12 cellular contexts compared by ENCODE assay signal in genomic region chr2:62149708-62150107, GRCh38. TPM values are rescaled to one million over a fixed set of nuclear protein-coding genes. Genes with fewer than 3 reads are reported as not detected.
DNase-seq lines count a peak whose midpoint lies in the region; ATAC-seq, FAIRE-seq and TF ChIP-seq lines count a peak whose summit lies in the region.
"Had no signal": no experiment of that assay in that cellular context is flagged by ENCODE, and none has a peak within 500 bp of the region (broad histone marks: within the 10 kb centered on the region; RNA-seq: fewer than 3 reads in every experiment).

No MANE protein-coding gene starts in this region.

- no peak overlapping the region for H2BK120ac ChIP-seq in H9 (ENCODE audit: low read depth, low read length, poor library complexity, severe bottlenecking)

- H2BK12ac ChIP-seq in H9 (ENCODE audit: insufficient read length, low read depth, low read length), result no peak overlapping the region

- no peak overlapping the region for H4K5ac ChIP-seq in H9 (ENCODE audit: insufficient read length, low read depth, low read length)

- DNase-seq in BE2C, result peak; percentile 67
- DNase-seq in HTR-8/SVneo (ENCODE audit: insufficient read length, low spot score), result peak; percentile 51
- peak; percentile 96 for DNase-seq in mammary epithelial cell
- peak; percentile 51 for DNase-seq in kidney epithelial cell (ENCODE audit: low read depth)
- no peak for DNase-seq in activated T-helper 1 cell treated with anti-CD3 and anti-CD28 coated beads, Interleukin-12 subunit alpha, Interleukin-12 subunit beta, Interleukin-2, Interleukin-4 antibody, amounts not matched to agents 30 ng/mL and 10 ng/mL and 1 ng/mL, durations not matched to agents 14 hours and 24 hours and 36 hours (ENCODE audit: low spot score)
- DNase-seq in H9, result no peak
- DNase-seq: effector CD8-positive, alpha-beta T cell; midbrain; NCI-H1105; stimulated activated CD4-positive, alpha-beta T cell treated with anti-CD3 and anti-CD28 coated beads, Interleukin-2, amount 100 ng/mL, for 24 hours had no signal

- no peak overlapping the region for H3K4me3 ChIP-seq in BE2C (ENCODE audit: low read depth, low read length)
- no peak overlapping the region for H3K4me3 ChIP-seq in mammary epithelial cell (replicated peaks in 1 of 3; ENCODE audit: insufficient read depth in 1 of 3, low read depth in 2 of 3, low read length in 3 of 3)
- no peak overlapping the region for H3K4me3 ChIP-seq in kidney epithelial cell (ENCODE audit: low read depth, low read length)

- H4K8ac ChIP-seq in H9 (replicated peaks; ENCODE audit: insufficient read length, low read depth, low read length), result no peak overlapping the region

- H3K4ac ChIP-seq in H9 (ENCODE audit: low read depth, low read length), result no peak overlapping the region

- H3K4me1 ChIP-seq in BE2C (peaks cover 8% of the 10 kb centered on the region), mammary epithelial cell (ENCODE audit: insufficient read depth, low read length) (peaks cover 34% of the 10 kb centered on the region), H9 (ENCODE audit: insufficient read depth, low read length) (peaks cover 7% of the 10 kb centered on the region)

- TF ChIP-seq CTCF in BE2C (IDR thresholded peaks at IDR 0.05; ENCODE audit: low read depth, low read length) (no peak), mammary epithelial cell (conservative IDR thresholded peaks at IDR 0.05 in 1 of 2, IDR thresholded peaks at IDR 0.05 in 1 of 2; ENCODE audit: extremely low read depth in 1 of 2, insufficient read depth in 1 of 2, low read depth in 1 of 2, low read length in 2 of 2) (no peak), kidney epithelial cell (IDR thresholded peaks at IDR 0.05; ENCODE audit: insufficient read depth, low read length, poor library complexity, severe bottlenecking) (no peak), H9 (conservative IDR thresholded peaks at IDR 0.05) (no peak)

- H3K27me3 ChIP-seq in BE2C, result no peaks in the 10 kb centered on the region
- no peaks in the 10 kb centered on the region for H3K27me3 ChIP-seq in mammary epithelial cell (ENCODE audit: insufficient read depth, low read length)
- H3K27me3 ChIP-seq in kidney epithelial cell (ENCODE audit: control insufficient read depth, insufficient read depth, low read length), result no peaks in the 10 kb centered on the region
- no peaks in the 10 kb centered on the region for H3K27me3 ChIP-seq in H9 (ENCODE audit: insufficient read depth, low read length)

- no peak overlapping the region for H3K23ac ChIP-seq in H9 (ENCODE audit: insufficient read length, low read depth, low read length)

- intact Hi-C loops in mammary epithelial cell (cut with micrococcal nuclease), result loop anchor here (2.0 to 5.0 kb wide), 3 partner anchors 47 to 263 kb away; partner anchors contain the start of gene B3GNT2
- intact Hi-C loops in activated T-helper 1 cell treated with anti-CD3 and anti-CD28 coated beads, Interleukin-12 subunit alpha, Interleukin-12 subunit beta, Interleukin-2, Interleukin-4 antibody, amounts not matched to agents 30 ng/mL and 10 ng/mL and 1 ng/mL, durations not matched to agents 14 hours and 24 hours and 36 hours (cut with micrococcal nuclease), result no loop called here

- no peaks in the 10 kb centered on the region for H4K20me1 ChIP-seq in mammary epithelial cell (ENCODE audit: insufficient read depth, low read length)
- H4K20me1 ChIP-seq in H9 (ENCODE audit: control insufficient read depth, insufficient read depth, insufficient read length), result no peaks in the 10 kb centered on the region

- H3K14ac ChIP-seq in H9 (ENCODE audit: insufficient read depth, low read length), result no peak overlapping the region

- no peak overlapping the region for H3K27ac Mint-ChIP-seq in activated T-helper 1 cell treated with anti-CD3 and anti-CD28 coated beads, Interleukin-12 subunit alpha, Interleukin-12 subunit beta, Interleukin-2, Interleukin-4 antibody, amounts not matched to agents 30 ng/mL and 10 ng/mL and 1 ng/mL, durations not matched to agents 14 hours and 24 hours and 36 hours
- H3K27ac Mint-ChIP-seq in H9, result no peak overlapping the region

- CTCF ChIA-PET in mammary epithelial cell (lab: Charles Lee; ENCODE audit: low non-redundant PET), result no interaction called here

- no peaks in the 10 kb centered on the region for H3K23me2 ChIP-seq in H9 (ENCODE audit: insufficient read length, low read depth, low read length, poor library complexity, severe bottlenecking)

- H3K4me2 ChIP-seq in mammary epithelial cell (ENCODE audit: insufficient read depth, low read depth, low read length), result peak overlapping the region; percentile 21
- no peak overlapping the region for H3K4me2 ChIP-seq in H9 (ENCODE audit: insufficient read depth, insufficient read length, low read length)

- H3K79me2 ChIP-seq in mammary epithelial cell (ENCODE audit: insufficient read depth, low read length) (no peaks in the 10 kb centered on the region), H9 (ENCODE audit: insufficient read depth, low read length) (no peaks in the 10 kb centered on the region)

- H3K9me3 Mint-ChIP-seq in activated T-helper 1 cell treated with anti-CD3 and anti-CD28 coated beads, Interleukin-12 subunit alpha, Interleukin-12 subunit beta, Interleukin-2, Interleukin-4 antibody, amounts not matched to agents 30 ng/mL and 10 ng/mL and 1 ng/mL, durations not matched to agents 14 hours and 24 hours and 36 hours, result no peaks in the 10 kb centered on the region
- no peaks in the 10 kb centered on the region for H3K9me3 Mint-ChIP-seq in H9

- peaks cover 15% of the 10 kb centered on the region for H3K4me1 Mint-ChIP-seq in activated T-helper 1 cell treated with anti-CD3 and anti-CD28 coated beads, Interleukin-12 subunit alpha, Interleukin-12 subunit beta, Interleukin-2, Interleukin-4 antibody, amounts not matched to agents 30 ng/mL and 10 ng/mL and 1 ng/mL, durations not matched to agents 14 hours and 24 hours and 36 hours (ENCODE audit: low read depth)
- peaks cover 28 to 39% of the 10 kb centered on the region in 2 experiments for H3K4me1 Mint-ChIP-seq in H9

- in situ Hi-C loops in mammary epithelial cell (cut with MboI; ENCODE audit: low sequenced_read_pairs in 2 of 2), result no loop called here

- no peak overlapping the region for H2AK5ac ChIP-seq in H9 (ENCODE audit: insufficient read length, low read length)

- ATAC-seq in GM19452 (IDR thresholded peaks at IDR 0.05; ENCODE audit: unreplicated experiment) (no peak), HG03139 (IDR thresholded peaks at IDR 0.05; ENCODE audit: unreplicated experiment) (no peak)

- no peak overlapping the region for H2BK15ac ChIP-seq in H9 (ENCODE audit: low read depth, low read length)

- H3K36me3 ChIP-seq in BE2C (no peaks in the 10 kb centered on the region), mammary epithelial cell (ENCODE audit: insufficient read depth, low read length) (no peaks in the 10 kb centered on the region), kidney epithelial cell (ENCODE audit: control insufficient read depth, insufficient read depth, low read length) (no peaks in the 10 kb centered on the region)

- no peak for FAIRE-seq in HTR-8/SVneo (lab: Jason Lieb, UNC)

- H3K4me3 Mint-ChIP-seq in activated T-helper 1 cell treated with anti-CD3 and anti-CD28 coated beads, Interleukin-12 subunit alpha, Interleukin-12 subunit beta, Interleukin-2, Interleukin-4 antibody, amounts not matched to agents 30 ng/mL and 10 ng/mL and 1 ng/mL, durations not matched to agents 14 hours and 24 hours and 36 hours, result no peak overlapping the region
- H3K4me3 Mint-ChIP-seq in H9, result no peak overlapping the region

- H2AFZ ChIP-seq in mammary epithelial cell (ENCODE audit: low read depth, low read length) (no peak overlapping the region), H9 (ENCODE audit: low read length) (no peak overlapping the region)

- no peaks in the 10 kb centered on the region for H3K27me3 Mint-ChIP-seq in activated T-helper 1 cell treated with anti-CD3 and anti-CD28 coated beads, Interleukin-12 subunit alpha, Interleukin-12 subunit beta, Interleukin-2, Interleukin-4 antibody, amounts not matched to agents 30 ng/mL and 10 ng/mL and 1 ng/mL, durations not matched to agents 14 hours and 24 hours and 36 hours (ENCODE audit: insufficient read depth)
- H3K27me3 Mint-ChIP-seq in H9 (ENCODE audit: low read depth), result no peaks in the 10 kb centered on the region

- no TSS peak for BruUV-seq in mammary epithelial cell (replicated peaks; lab: Mats Ljungman, UMichigan)

- H3K9ac ChIP-seq in mammary epithelial cell (ENCODE audit: insufficient read depth, low read length) (no peak overlapping the region), H9 (ENCODE audit: extremely low read depth, insufficient read length, low read length) (no peak overlapping the region)

- H3T11ph ChIP-seq in H9 (ENCODE audit: low read length), result no peak overlapping the region

- no peak overlapping the region for H3K56ac ChIP-seq in H9 (ENCODE audit: insufficient read length, low read depth, low read length)

- H3K27ac ChIP-seq in mammary epithelial cell (ENCODE audit: insufficient read depth, low read depth, low read length) (peak overlapping the region; percentile 61), H9 (ENCODE audit: insufficient read length, low read depth, low read length) (no peak overlapping the region)

- H2BK20ac ChIP-seq in H9 (ENCODE audit: low read depth, low read length, poor library complexity, severe bottlenecking), result no peak overlapping the region

- peaks cover 3% of the 10 kb centered on the region for H3K36me3 Mint-ChIP-seq in activated T-helper 1 cell treated with anti-CD3 and anti-CD28 coated beads, Interleukin-12 subunit alpha, Interleukin-12 subunit beta, Interleukin-2, Interleukin-4 antibody, amounts not matched to agents 30 ng/mL and 10 ng/mL and 1 ng/mL, durations not matched to agents 14 hours and 24 hours and 36 hours (ENCODE audit: low read depth)
- H3K36me3 Mint-ChIP-seq in H9 (ENCODE audit: insufficient read depth in 1 of 3, low read depth in 3 of 3), result 0 out of 7 replicates have a peak, but pooled peaks cover 0 to 2% (median 0%) of the 10 kb centered on the region in 3 experiments

- dilution Hi-C loops in mammary epithelial cell (cut with HindIII; ENCODE audit: low sequenced_read_pairs), result no loop called here

- H4K91ac ChIP-seq in H9 (ENCODE audit: insufficient read length, low read depth, low read length), result no peak overlapping the region

- no peaks in the 10 kb centered on the region for H3K79me1 ChIP-seq in H9 (ENCODE audit: insufficient read depth, low read depth, low read length, poor library complexity, severe bottlenecking)

- H2BK5ac ChIP-seq in H9 (ENCODE audit: insufficient read length, low read length), result no peak overlapping the region

- H3K9me3 ChIP-seq in BE2C (no peaks in the 10 kb centered on the region), mammary epithelial cell (replicated peaks; ENCODE audit: insufficient read depth, low read length) (no peaks in the 10 kb centered on the region), H9 (ENCODE audit: control insufficient read depth, low read depth, low read length) (no peaks in the 10 kb centered on the region)

- H3K18ac ChIP-seq in H9 (ENCODE audit: insufficient read length, low read depth, low read length), result no peak overlapping the region

RNA-seq across cellular contexts. Expression of gene B3GNT2, which starts 46.2 kb away (rescaled TPM):
- polyA plus RNA-seq in BE2C (2012; ENCODE audit: insufficient read depth, insufficient read length, low read depth), result 8.0 TPM
- total RNA-seq in mammary epithelial cell, result 10 to 100 TPM; 35.2 to 44.8 TPM
- polyA plus RNA-seq in mammary epithelial cell, result 21.2 TPM
- polyA minus RNA-seq in mammary epithelial cell, result 32.4 TPM
- total RNA-seq in kidney epithelial cell, result 15.5 and 16.1 TPM in 2 replicates
- 32.8 and 37.3 TPM in 2 replicates for total RNA-seq in activated T-helper 1 cell treated with anti-CD3 and anti-CD28 coated beads, Interleukin-12 subunit alpha, Interleukin-12 subunit beta, Interleukin-2, Interleukin-4 antibody, amounts not matched to agents 30 ng/mL and 10 ng/mL and 1 ng/mL, durations not matched to agents 14 hours and 24 hours and 36 hours
- 53.1 and 55.3 TPM in 2 replicates for total RNA-seq in H9 (2021)

Comparison
In these comparisons a context has a peak if more than half of its experiments do, and no peak if none do; other contexts are left out.
1. DNase-seq: peak in BE2C (single experiment), HTR-8/SVneo (single experiment), mammary epithelial cell (single experiment) and kidney epithelial cell (single experiment); none in activated T-helper 1 cell treated with anti-CD3 and anti-CD28 coated beads, Interleukin-12 subunit alpha, Interleukin-12 subunit beta, Interleukin-2, Interleukin-4 antibody, amounts not matched to agents 30 ng/mL and 10 ng/mL and 1 ng/mL, durations not matched to agents 14 hours and 24 hours and 36 hours (single experiment) and H9 (single experiment).